ENCODE assay signal across 20 cellular contexts in genomic region chr19:3474015-3474414, GRCh38. TPM values are rescaled to one million over a fixed set of nuclear protein-coding genes. Genes with fewer than 3 reads are reported as not detected.
A peak's percentile ranks its signal among the peaks of the same experiment; 100 is the strongest.
DNase-seq lines count a peak whose midpoint lies in the region; ATAC-seq and TF ChIP-seq lines count a peak whose summit lies in the region.
"Had no signal": no experiment of that assay in that cellular context is flagged by ENCODE, and none has a peak within 500 bp of the region (broad histone marks: within the 10 kb centered on the region; RNA-seq: fewer than 3 reads in every experiment).

No MANE protein-coding gene starts in this region.

- no peaks in the 10 kb centered on the region for H3K36me3 Mint-ChIP-seq in type B pancreatic cell
- H3K36me3 Mint-ChIP-seq: CD8-positive, alpha-beta memory T cell had no signal

- H3K4me1 ChIP-seq in right cardiac atrium (ENCODE audit: control insufficient read depth, insufficient read depth, low read length) (no peaks in the 10 kb centered on the region), hepatocyte (ENCODE audit: insufficient read depth) (peaks cover 19% of the 10 kb centered on the region)
- H3K4me1 ChIP-seq: SJSA1 had no signal

- TF ChIP-seq CTCF in hepatocyte (IDR thresholded peaks at IDR 0.05; ENCODE audit: poor library complexity) (no peak), type B pancreatic cell (conservative IDR thresholded peaks at IDR 0.05) (no peak)

- H3K4me3 ChIP-seq in right cardiac atrium (ENCODE audit: low read length) (no peak overlapping the region), hepatocyte (no peak overlapping the region)
- H3K4me3 ChIP-seq: SJSA1 had no signal

- no peaks in the 10 kb centered on the region for H3K9me3 Mint-ChIP-seq in type B pancreatic cell
- H3K9me3 Mint-ChIP-seq: CD8-positive, alpha-beta memory T cell had no signal

- peak; percentile 14 for DNase-seq in Right ventricle myocardium inferior (ENCODE audit: missing footprints)
- DNase-seq in right cardiac atrium, result no peak
- peak; percentile 84 for DNase-seq in hepatocyte (ENCODE audit: low spot score)
- peak; percentile 82 for DNase-seq in mucosa of gallbladder (ENCODE audit: low spot score)
- DNase-seq in type B pancreatic cell (ENCODE audit: extremely low spot score, unreplicated experiment), result no peak
- no peak for DNase-seq in AG08396 (ENCODE audit: low spot score)
- no peak for DNase-seq in NCI-H345 treated with DMSO at 0.1 percent for 48 hours (lab: John Stamatoyannopoulos, UW; ENCODE audit: unreplicated experiment)
- DNase-seq: CD8-positive, alpha-beta memory T cell; DMS53; GDM1; NCI-H1105; NCI-H2029 treated with DMSO at 0.1 percent for 48 hours; NCI-H226; NCI-H524; NCI-H82 had no signal

- no peak overlapping the region for H2AFZ ChIP-seq in hepatocyte

- peak overlapping the region; percentile 44 for H3K4me3 Mint-ChIP-seq in type B pancreatic cell
- H3K4me3 Mint-ChIP-seq: CD8-positive, alpha-beta memory T cell had no signal

- 76% methylated on average over 8 of the region's 8 CpGs for WGBS in right cardiac atrium
- 44% methylated on average over 8 of the region's 8 CpGs for WGBS in hepatocyte (ENCODE audit: low lambda C conversion rate, missing lambda C conversion rate)

- H3K27me3 ChIP-seq in right cardiac atrium (ENCODE audit: control insufficient read depth, insufficient read depth), result no peaks in the 10 kb centered on the region
- H3K27me3 ChIP-seq in hepatocyte, result no peaks in the 10 kb centered on the region

- H3K27me3 Mint-ChIP-seq in type B pancreatic cell, result peaks cover 24% of the 10 kb centered on the region

- H3K9me3 ChIP-seq in right cardiac atrium (ENCODE audit: control insufficient read depth, low read length) (no peaks in the 10 kb centered on the region), hepatocyte (ENCODE audit: low read depth) (no peaks in the 10 kb centered on the region)
- H3K9me3 ChIP-seq: SJSA1 had no signal

- peak overlapping the region; percentile 66 for H3K4me2 ChIP-seq in hepatocyte
- H3K4me2 ChIP-seq: KMS-11 had no signal

- intact Hi-C loops in Right ventricle myocardium inferior (cut with DNase I), result no loop called here
- intact Hi-C loops in right cardiac atrium (cut with DNase I), result loop anchor here in 1 of 4 donors (5.0 kb wide), 1 partner anchor 147 kb away; no protein-coding TSS in a partner anchor

- H3K4me1 Mint-ChIP-seq in type B pancreatic cell (ENCODE audit: unreplicated experiment), result no peaks in the 10 kb centered on the region

- H3K36me3 ChIP-seq in hepatocyte (replicated peaks; ENCODE audit: insufficient read depth, low read depth), result no peaks in the 10 kb centered on the region
- H3K36me3 ChIP-seq: SJSA1 had no signal

- ATAC-seq in Right ventricle myocardium inferior (no peak), right cardiac atrium (no peak), HG03378 (IDR thresholded peaks at IDR 0.05; ENCODE audit: unreplicated experiment) (no peak)

- H3K27ac Mint-ChIP-seq in type B pancreatic cell, result peak overlapping the region; percentile 61

- no peaks in the 10 kb centered on the region for H4K20me1 ChIP-seq in hepatocyte (ENCODE audit: insufficient read depth, poor library complexity, severe bottlenecking)

- no peak overlapping the region for H3K27ac ChIP-seq in right cardiac atrium (ENCODE audit: low read length)
- peak overlapping the region; percentile 90 for H3K27ac ChIP-seq in hepatocyte
- H3K27ac ChIP-seq: 22Rv1, C4-2B, KMS-11, SJSA1 had no signal

- H3K9me2 ChIP-seq in hepatocyte (replicated peaks; ENCODE audit: insufficient read depth), result no peaks in the 10 kb centered on the region

- no peaks in the 10 kb centered on the region for H3K79me2 ChIP-seq in hepatocyte

RNA-seq across cellular contexts. Expression of gene SMIM24, which starts 6.3 kb away (rescaled TPM):
- total RNA-seq in Right ventricle myocardium inferior (not detected), right cardiac atrium (not detected), hepatocyte (81.2 and 85.5 TPM in 2 replicates), mucosa of gallbladder (712 TPM), type B pancreatic cell (ENCODE audit: low replicate concordance) (7.0 and 21.9 TPM in 2 replicates)
- polyA plus RNA-seq in right cardiac atrium (not detected), hepatocyte (114 and 151 TPM in 2 replicates)
- total RNA-seq: CD8-positive, alpha-beta memory T cell; SJSA1 had no signal

RNA-seq across cellular contexts. Expression of gene SMIM44, which starts 9.2 kb away (rescaled TPM):
- not detected for total RNA-seq in Right ventricle myocardium inferior
- total RNA-seq in right cardiac atrium, result not detected
- not detected for polyA plus RNA-seq in right cardiac atrium
- total RNA-seq in hepatocyte, result not detected in 2 replicates
- not detected in 2 replicates for polyA plus RNA-seq in hepatocyte
- total RNA-seq in mucosa of gallbladder, result 3.7 TPM
- total RNA-seq in type B pancreatic cell (ENCODE audit: low replicate concordance), result not detected in 2 replicates
- total RNA-seq: CD8-positive, alpha-beta memory T cell; SJSA1 had no signal
- polyA plus RNA-seq: CD8-positive, alpha-beta memory T cell had no signal

RNA-seq across cellular contexts. Expression of gene DOHH, which starts 26.5 kb away (rescaled TPM):
- total RNA-seq in Right ventricle myocardium inferior, result 11.1 TPM
- 10 to 100 TPM in 3 of 4 donors, 1 to 10 TPM in 1; 9.8 to 14.2 (median 11.4) TPM for total RNA-seq in right cardiac atrium
- 14.8 TPM for polyA plus RNA-seq in right cardiac atrium
- 10.9 and 14.9 TPM in 2 replicates for total RNA-seq in hepatocyte
- 17.6 and 28.2 TPM in 2 replicates for polyA plus RNA-seq in hepatocyte
- 11.6 TPM for total RNA-seq in mucosa of gallbladder
- 10.5 and 10.8 TPM in 2 replicates for total RNA-seq in type B pancreatic cell (ENCODE audit: low replicate concordance)

RNA-seq across cellular contexts. Expression of gene FZR1, which starts 32.1 kb away (rescaled TPM):
- total RNA-seq in Right ventricle myocardium inferior (19.4 TPM), right cardiac atrium (10 to 100 TPM; 18.6 to 23.3 (median 21.8) TPM), hepatocyte (18.1 and 32.1 TPM in 2 replicates), mucosa of gallbladder (84.7 TPM), type B pancreatic cell (ENCODE audit: low replicate concordance) (59.4 and 63.2 TPM in 2 replicates)
- polyA plus RNA-seq in right cardiac atrium (14.3 TPM), hepatocyte (51.0 and 51.9 TPM in 2 replicates)

Comparison
In these comparisons a context has a peak if more than half of its experiments do, and no peak if none do; other contexts are left out.
1. DNase-seq: peak in Right ventricle myocardium inferior (single experiment), hepatocyte (single experiment) and mucosa of gallbladder (single experiment); none in right cardiac atrium (0 of 3), type B pancreatic cell (single experiment), AG08396 (single experiment) and NCI-H345 treated with DMSO at 0.1 percent for 48 hours (single experiment).